ENCODE assay signal across 8 cellular contexts in genomic region chr2:71277536-71278103, GRCh38. TPM values are rescaled to one million over a fixed set of nuclear protein-coding genes. Genes with fewer than 3 reads are reported as not detected.
A peak's percentile ranks its signal among the peaks of the same experiment; 100 is the strongest.
DNase-seq lines count a peak whose midpoint lies in the region; ATAC-seq and TF ChIP-seq lines count a peak whose summit lies in the region.

No MANE protein-coding gene starts in this region.

- H3K9ac ChIP-seq in rectal smooth muscle tissue (ENCODE audit: low read length): no peak overlapping the region

- ATAC-seq in right cardiac atrium (peak; percentile 74 to 77), HG03280 (IDR thresholded peaks at IDR 0.05; ENCODE audit: unreplicated experiment) (no peak)

- H3K27ac ChIP-seq in right cardiac atrium (ENCODE audit: low read length) (peak overlapping the region; percentile 97), rectal smooth muscle tissue (ENCODE audit: low read depth, low read length) (no peak overlapping the region)

- peak; percentile 15 for TF ChIP-seq CTCF in HFF-Myc (IDR thresholded peaks at IDR 0.05; ENCODE audit: low read depth, low read length, missing control alignments)

- WGBS in right cardiac atrium: 1% methylated on average over 18 of the region's 18 CpGs

- H3K4me1 ChIP-seq in right cardiac atrium (ENCODE audit: control insufficient read depth, insufficient read depth, low read length): no peaks in the 10 kb centered on the region
- no peaks in the 10 kb centered on the region for H3K4me1 ChIP-seq in rectal smooth muscle tissue (ENCODE audit: control insufficient read depth, insufficient read depth, low read length)

- DNase-seq in COR-L47 (lab: John Stamatoyannopoulos, UW): peak; percentile 43
- DNase-seq in HFF-Myc (ENCODE audit: extremely low read depth, low read depth): no peak
- DNase-seq in RKO (ENCODE audit: low spot score): peak; percentile 86
- DNase-seq in anterior cingulate cortex (lab: John Stamatoyannopoulos, UW): peak in 53 of 58 donors; percentile 15 to 91 (median 58)
- peak; percentile 51 to 82 (median 81) for DNase-seq in right cardiac atrium
- DNase-seq in HPDE6-E6E7 (ENCODE audit: extremely low spot score): no peak

- no peaks in the 10 kb centered on the region for H3K9me3 ChIP-seq in right cardiac atrium (ENCODE audit: control insufficient read depth, low read length)

- intact Hi-C loops in right cardiac atrium (cut with DNase I): loop anchor here in 1 of 4 donors (10.0 kb wide), 1 partner anchor 53 kb away; the partner anchor contains the start of gene PAIP2B

- H3K27me3 ChIP-seq in right cardiac atrium (ENCODE audit: control insufficient read depth, insufficient read depth): no peaks in the 10 kb centered on the region
- H3K27me3 ChIP-seq in rectal smooth muscle tissue (ENCODE audit: control insufficient read depth, insufficient read depth, low read length): peaks cover 10% of the 10 kb centered on the region

- H3K4me3 ChIP-seq in HFF-Myc (replicated peaks; ENCODE audit: low read depth, low read length) (peak overlapping the region; percentile 45), right cardiac atrium (ENCODE audit: low read length) (peak overlapping the region; percentile 26), rectal smooth muscle tissue (ENCODE audit: low read length) (peak overlapping the region; percentile 63)

- H3K36me3 ChIP-seq in rectal smooth muscle tissue (ENCODE audit: control insufficient read depth, insufficient read depth, low read length): no peaks in the 10 kb centered on the region

RNA-seq across cellular contexts. Expression of gene PAIP2B, which starts 50.7 kb away (rescaled TPM):
- 10 to 100 TPM; 21.5 to 34.5 (median 30.9) TPM for total RNA-seq in right cardiac atrium
- 14.2 TPM for polyA plus RNA-seq in right cardiac atrium

RNA-seq across cellular contexts. Expression of gene ZNF638, which starts 54.0 kb away (rescaled TPM):
- total RNA-seq in right cardiac atrium: 10 to 100 TPM; 72.3 to 84.2 (median 78.9) TPM
- 69.9 TPM for polyA plus RNA-seq in right cardiac atrium

Comparison
In these comparisons a context has a peak if more than half of its experiments do, and no peak if none do; other contexts are left out.
1. DNase-seq: peak in COR-L47 (single experiment), RKO (single experiment), anterior cingulate cortex (53 of 58) and right cardiac atrium (3 of 3); none in HFF-Myc (single experiment) and HPDE6-E6E7 (single experiment).
2. Peak in every context shown above with its lines, with median percentiles within 50 percentile points of each other: H3K4me3 ChIP-seq.